ENCODE assay signal across 23 cellular contexts in genomic region chr12:6275609-6276246, GRCh38. TPM values are rescaled to one million over a fixed set of nuclear protein-coding genes. Genes with fewer than 3 reads are reported as not detected.
DNase-seq lines count a peak whose midpoint lies in the region; ATAC-seq and TF ChIP-seq lines count a peak whose summit lies in the region.
"Had no signal": no experiment of that assay in that cellular context is flagged by ENCODE, and none has a peak within 500 bp of the region (broad histone marks: within the 10 kb centered on the region; RNA-seq: fewer than 3 reads in every experiment).

No MANE protein-coding gene starts in this region.

- H3K4me3 Mint-ChIP-seq in endodermal cell = no peak overlapping the region

- no peaks in the 10 kb centered on the region for H3K36me3 ChIP-seq in endodermal cell (ENCODE audit: control insufficient read depth, insufficient read depth, low read length)
- no peaks in the 10 kb centered on the region for H3K36me3 ChIP-seq in parathyroid adenoma (ENCODE audit: control insufficient read depth, insufficient read depth, low read length)
- no peaks in the 10 kb centered on the region for H3K36me3 ChIP-seq in spleen
- H3K36me3 ChIP-seq: SJCRH30 had no signal

- H3K79me2 ChIP-seq in parathyroid adenoma = no peaks in the 10 kb centered on the region

- H3K9me3 ChIP-seq in endodermal cell (ENCODE audit: control insufficient read depth, low read length) = no peaks in the 10 kb centered on the region
- H3K9me3 ChIP-seq in parathyroid adenoma (ENCODE audit: control insufficient read depth, low read length) = no peaks in the 10 kb centered on the region
- no peaks in the 10 kb centered on the region for H3K9me3 ChIP-seq in spleen
- H3K9me3 ChIP-seq: SJCRH30 had no signal

- TF ChIP-seq CTCF in 22Rv1 (IDR thresholded peaks at IDR 0.05) = no peak
- TF ChIP-seq CTCF in endodermal cell (conservative IDR thresholded peaks at IDR 0.05) = no peak
- TF ChIP-seq CTCF in parathyroid adenoma (IDR thresholded peaks at IDR 0.05) = no peak
- no peak for TF ChIP-seq CTCF in spleen (IDR thresholded peaks at IDR 0.05 in 8 of 11, conservative IDR thresholded peaks at IDR 0.05 in 3 of 11)

- no peak overlapping the region for H3K4me3 ChIP-seq in endodermal cell (ENCODE audit: low read length)
- H3K4me3 ChIP-seq in parathyroid adenoma (ENCODE audit: low read depth, low read length) = no peak overlapping the region
- no peak overlapping the region for H3K4me3 ChIP-seq in spleen
- H3K4me3 ChIP-seq: SJCRH30 had no signal

- peaks cover 21% of the 10 kb centered on the region for H3K27me3 Mint-ChIP-seq in endodermal cell (ENCODE audit: insufficient read depth)

- H2AFZ ChIP-seq in parathyroid adenoma = no peak overlapping the region

- DNase-seq in endodermal cell (peak; percentile 56), spleen (peak; percentile 43), dermis blood vessel endothelial cell (no peak), ureter (ENCODE audit: low spot score) (no peak)
- DNase-seq: Calu3; CD8-positive, alpha-beta memory T cell; DMS153; GDM1; GOT3; HCEC 1CT; MV-4-11; NCI-H1105 treated with DMSO at 0.1 percent for 48 hours; NCI-H2029 treated with DMSO at 0.1 percent for 48 hours; NCI-H345; NCI-H524; NCI-H774; NK-92 treated with Interleukin-12 subunit alpha and Interleukin-12 subunit beta, amount 100 ng/mL, for 24 hours; SJCRH30 had no signal

- H3K4me1 Mint-ChIP-seq in endodermal cell = peaks cover 57% of the 10 kb centered on the region

- 92 to 95% methylated on average over 14 to 15 of the region's 15 CpGs for WGBS in endodermal cell (ENCODE audit: insufficient coverage in 1 of 2, insufficient read length in 1 of 2), 2 experiments
- WGBS in spleen, 5 donors = 80 to 94% (median 92%) methylated on average over 15 of the region's 15 CpGs

- H3K9me3 Mint-ChIP-seq in endodermal cell = no peaks in the 10 kb centered on the region
- H3K9me3 Mint-ChIP-seq: CD8-positive, alpha-beta memory T cell; IgD-negative memory B cell had no signal

- peaks cover 15% of the 10 kb centered on the region for H3K4me1 ChIP-seq in endodermal cell (ENCODE audit: control insufficient read depth, insufficient read depth, low read length)
- H3K4me1 ChIP-seq in parathyroid adenoma = peaks cover 68% of the 10 kb centered on the region
- peaks cover 10 to 39% (median 25%) of the 10 kb centered on the region in 6 donors for H3K4me1 ChIP-seq in spleen

- no peak for ATAC-seq in HG03565 (IDR thresholded peaks at IDR 0.05; ENCODE audit: unreplicated experiment)
- ATAC-seq: Panc1 had no signal

- H3K27ac ChIP-seq in 22Rv1 (peak overlapping the region; percentile 100), endodermal cell (ENCODE audit: low read depth, low read length) (no peak overlapping the region), parathyroid adenoma (peak overlapping the region; percentile 99), spleen (no peak overlapping the region)
- H3K27ac ChIP-seq: SJCRH30 had no signal

- H3K27me3 ChIP-seq in endodermal cell (ENCODE audit: control insufficient read depth, insufficient read depth, low read length, poor library complexity, severe bottlenecking) = peaks cover 12% of the 10 kb centered on the region
- no peaks in the 10 kb centered on the region for H3K27me3 ChIP-seq in parathyroid adenoma (ENCODE audit: control insufficient read depth, insufficient read depth, low read length)
- H3K27me3 ChIP-seq in spleen (replicated peaks in 1 of 7) = peaks cover 0 to 57% (median 0%) of the 10 kb centered on the region in 7 donors
- H3K27me3 ChIP-seq: SJCRH30 had no signal

- H3K4me2 ChIP-seq in parathyroid adenoma (ENCODE audit: low read length) = no peak overlapping the region

- TF ChIP-seq POLR2A in spleen (IDR thresholded peaks at IDR 0.05) = no peak

- H3K9ac ChIP-seq in endodermal cell (ENCODE audit: extremely low read depth, low read length, poor library complexity, severe bottlenecking) = no peak overlapping the region
- no peak overlapping the region for H3K9ac ChIP-seq in parathyroid adenoma

- no peaks in the 10 kb centered on the region for H3K36me3 Mint-ChIP-seq in endodermal cell (ENCODE audit: low read depth)
- H3K36me3 Mint-ChIP-seq: CD8-positive, alpha-beta memory T cell; IgD-negative memory B cell had no signal

- no peak overlapping the region for H3K27ac Mint-ChIP-seq in endodermal cell
- H3K27ac Mint-ChIP-seq: IgD-negative memory B cell had no signal

- intact Hi-C loops in spleen (cut with DNase I; ENCODE audit: low total_unique reads) = loop anchor here (5.0 kb wide), 1 partner anchor 208 kb away; no protein-coding TSS in a partner anchor

RNA-seq across cellular contexts. Expression of gene PLEKHG6, which starts 34.8 kb away (rescaled TPM):
- total RNA-seq in endodermal cell = 10 to 100 TPM; 24.8 to 37.2 TPM
- 7.1 TPM for polyA plus RNA-seq in endodermal cell (2013, experiment 1 of 2)
- 4.6 TPM for polyA plus RNA-seq in endodermal cell (2013, experiment 2 of 2)
- 1 to 10 TPM in 1 of 7 donors, under 1 TPM in 2, not detected in 4; 0.19 to 1.2 (median 0.74) TPM for total RNA-seq in spleen
- under 1 TPM; 0.10 to 0.12 (median 0.11) TPM for polyA plus RNA-seq in spleen
- 0.09 TPM in 1 of 2 replicates, not detected in the other for total RNA-seq in dermis blood vessel endothelial cell
- 59.7 TPM for total RNA-seq in ureter
- total RNA-seq: CD8-positive, alpha-beta memory T cell had no signal
- polyA plus RNA-seq: IgD-negative memory B cell had no signal

Comparison
In these comparisons a context has a peak if more than half of its experiments do, and no peak if none do; other contexts are left out.
1. H3K27ac ChIP-seq: peak in 22Rv1 (single experiment) and parathyroid adenoma (single experiment); none in endodermal cell (single experiment) and spleen (0 of 8).
2. DNase-seq: peak in endodermal cell (single experiment) and spleen (single experiment); none in dermis blood vessel endothelial cell (single experiment) and ureter (single experiment).
3. RNA of gene PLEKHG6, which starts 34.8 kb away (total RNA-seq): 59.7 TPM in ureter (single experiment) and 24.8 to 37.2 TPM in endodermal cell; 0.19 to 1.2 TPM in spleen and 0.09 TPM in dermis blood vessel endothelial cell; every median in the first group is over 10 times any median in the second.